ENCODE assay signal across 18 cellular contexts in genomic region chr5:52964138-52964537, GRCh38. TPM values are rescaled to one million over a fixed set of nuclear protein-coding genes. Genes with fewer than 3 reads are reported as not detected.
DNase-seq lines count a peak whose midpoint lies in the region; ATAC-seq and TF ChIP-seq lines count a peak whose summit lies in the region.
"Had no signal": no experiment of that assay in that cellular context is flagged by ENCODE, and none has a peak within 500 bp of the region (broad histone marks: within the 10 kb centered on the region; RNA-seq: fewer than 3 reads in every experiment).

No MANE protein-coding gene starts in this region.

- H3K27me3 ChIP-seq in foreskin keratinocyte: no peaks in the 10 kb centered on the region

- CTCF ChIA-PET in AG04449 (lab: Yijun Ruan, JAX): interaction anchor here (1.0 to 3.7 kb wide), 3 partner anchors 11 to 18 kb away, joined by 3 to 22 read pairs (median 12); no protein-coding TSS in a partner anchor

- H3K27ac ChIP-seq in foreskin keratinocyte: no peak overlapping the region
- H3K27ac ChIP-seq: skin epidermis had no signal

- H3K4me3 ChIP-seq in AG04449 (ENCODE audit: low read depth, low read length): no peak overlapping the region
- H3K4me3 ChIP-seq: skin epidermis had no signal

- peak; percentile 75 for ATAC-seq in SK-N-SH treated with all-trans-retinoic acid at 6 μM for 48 hours
- ATAC-seq in foreskin keratinocyte: peak; percentile 42
- no peak for ATAC-seq in GM18909 (IDR thresholded peaks at IDR 0.05; ENCODE audit: poor library complexity, unreplicated experiment)
- ATAC-seq in activated naive CD4-positive, alpha-beta T cell treated with anti-CD3 and anti-CD28 coated beads, Interleukin-2, amount 50 U/mL, for 72 hours: no peak
- ATAC-seq in HG03045 (IDR thresholded peaks at IDR 0.05; ENCODE audit: unreplicated experiment): no peak

- peaks cover 9 to 11% of the 10 kb centered on the region in 2 donors for H3K36me3 Mint-ChIP-seq in activated naive CD4-positive, alpha-beta T cell treated with anti-CD3 and anti-CD28 coated beads, Interleukin-2, amount 50 U/mL, for 72 hours
- H3K36me3 Mint-ChIP-seq: brain, mesothelial cell of epicardium, type B pancreatic cell had no signal

- DNase-seq in AG04449 (ENCODE audit: low read depth, low spot score): no peak
- DNase-seq in HT-29 (ENCODE audit: low spot score): peak; percentile 58
- peak in 1 of 2 donors; percentile 78 for DNase-seq in foreskin keratinocyte
- no peak for DNase-seq in activated CD4-positive, CD25-positive, alpha-beta regulatory T cell (lab: John Stamatoyannopoulos, UW)
- no peak for DNase-seq in activated naive CD4-positive, alpha-beta T cell treated with anti-CD3 and anti-CD28 coated beads, Interleukin-2, amount 50 U/mL, for 72 hours (ENCODE audit: low spot score in 2 of 2)
- DNase-seq: activated CD4-positive, CD25-positive, alpha-beta regulatory T cell treated with anti-CD3 and anti-CD28 coated beads, Interleukin-2, amount 50 U/mL, for 72 hours; activated CD8-positive, alpha-beta memory T cell treated with anti-CD3 and anti-CD28 coated beads, Interleukin-2, amount 50 U/mL, for 4 hours; activated naive CD4-positive, alpha-beta T cell treated with anti-CD3 and anti-CD28 coated beads for 36 hours; Karpas-422; NCI-H1694 treated with DMSO at 0.1 percent for 48 hours; T-helper 1 cell had no signal

- peaks cover 9 to 11% of the 10 kb centered on the region in 2 donors for H3K9me3 Mint-ChIP-seq in activated naive CD4-positive, alpha-beta T cell treated with anti-CD3 and anti-CD28 coated beads, Interleukin-2, amount 50 U/mL, for 72 hours

- no peak overlapping the region for H3K27ac Mint-ChIP-seq in activated naive CD4-positive, alpha-beta T cell treated with anti-CD3 and anti-CD28 coated beads, Interleukin-2, amount 50 U/mL, for 72 hours
- H3K27ac Mint-ChIP-seq: activated naive CD4-positive, alpha-beta T cell treated with anti-CD3 and anti-CD28 coated beads for 36 hours; brain; mesothelial cell of epicardium; type B pancreatic cell had no signal

- POLR2A ChIA-PET in AG04449 (lab: Yijun Ruan, JAX): no interaction called here

- TF ChIP-seq CTCF in AG04449 (IDR thresholded peaks at IDR 0.05; ENCODE audit: insufficient read depth, low read length, missing control alignments): peak; percentile 7
- TF ChIP-seq CTCF in foreskin keratinocyte (conservative IDR thresholded peaks at IDR 0.05): peak; percentile 52

- peaks cover 24% of the 10 kb centered on the region for H3K4me1 ChIP-seq in foreskin keratinocyte

TF ChIP-seq in SK-N-SH treated with all-trans-retinoic acid at 6 μM for 48 hours, 23 proteins besides CTCF, POLR2A, EP300 and RAD21:
- TF ChIP-seq, protein P1, sequence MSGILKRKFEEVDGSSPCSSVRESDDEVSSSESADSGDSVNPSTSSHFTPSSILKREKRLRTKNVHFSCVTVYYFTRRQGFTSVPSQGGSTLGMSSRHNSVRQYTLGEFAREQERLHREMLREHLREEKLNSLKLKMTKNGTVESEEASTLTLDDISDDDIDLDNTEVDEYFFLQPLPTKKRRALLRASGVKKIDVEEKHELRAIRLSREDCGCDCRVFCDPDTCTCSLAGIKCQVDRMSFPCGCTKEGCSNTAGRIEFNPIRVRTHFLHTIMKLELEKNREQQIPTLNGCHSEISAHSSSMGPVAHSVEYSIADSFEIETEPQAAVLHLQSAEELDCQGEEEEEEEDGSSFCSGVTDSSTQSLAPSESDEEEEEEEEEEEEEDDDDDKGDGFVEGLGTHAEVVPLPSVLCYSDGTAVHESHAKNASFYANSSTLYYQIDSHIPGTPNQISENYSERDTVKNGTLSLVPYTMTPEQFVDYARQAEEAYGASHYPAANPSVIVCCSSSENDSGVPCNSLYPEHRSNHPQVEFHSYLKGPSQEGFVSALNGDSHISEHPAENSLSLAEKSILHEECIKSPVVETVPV (CRISPR knock-in tag; IDR thresholded peaks at IDR 0.05): no peak
- TF ChIP-seq TCF4 (CRISPR knock-in tag; IDR thresholded peaks at IDR 0.05; ENCODE audit: borderline replicate concordance) (no peak), ZNF70 (CRISPR knock-in tag; IDR thresholded peaks at IDR 0.05) (no peak), OSR1 (CRISPR knock-in tag; IDR thresholded peaks at IDR 0.05) (no peak), ZFP3 (CRISPR knock-in tag; IDR thresholded peaks at IDR 0.05) (no peak), RARB (CRISPR knock-in tag; IDR thresholded peaks at IDR 0.05) (no peak), PATZ1 (CRISPR knock-in tag; IDR thresholded peaks at IDR 0.05; ENCODE audit: borderline replicate concordance) (no peak), CSDC2 (CRISPR knock-in tag; IDR thresholded peaks at IDR 0.05) (no peak), TOX (CRISPR knock-in tag; IDR thresholded peaks at IDR 0.05; ENCODE audit: borderline replicate concordance) (no peak), CREB5 (CRISPR knock-in tag; IDR thresholded peaks at IDR 0.05; ENCODE audit: low read depth) (no peak), ZNF565 (CRISPR knock-in tag; conservative IDR thresholded peaks at IDR 0.05; ENCODE audit: low read depth) (no peak), SNAI2 (CRISPR knock-in tag; IDR thresholded peaks at IDR 0.05) (no peak), ZC3H10 (CRISPR knock-in tag; IDR thresholded peaks at IDR 0.05) (no peak), ZFP30 (CRISPR knock-in tag; IDR thresholded peaks at IDR 0.05) (no peak)
- TF ChIP-seq, protein P2, sequence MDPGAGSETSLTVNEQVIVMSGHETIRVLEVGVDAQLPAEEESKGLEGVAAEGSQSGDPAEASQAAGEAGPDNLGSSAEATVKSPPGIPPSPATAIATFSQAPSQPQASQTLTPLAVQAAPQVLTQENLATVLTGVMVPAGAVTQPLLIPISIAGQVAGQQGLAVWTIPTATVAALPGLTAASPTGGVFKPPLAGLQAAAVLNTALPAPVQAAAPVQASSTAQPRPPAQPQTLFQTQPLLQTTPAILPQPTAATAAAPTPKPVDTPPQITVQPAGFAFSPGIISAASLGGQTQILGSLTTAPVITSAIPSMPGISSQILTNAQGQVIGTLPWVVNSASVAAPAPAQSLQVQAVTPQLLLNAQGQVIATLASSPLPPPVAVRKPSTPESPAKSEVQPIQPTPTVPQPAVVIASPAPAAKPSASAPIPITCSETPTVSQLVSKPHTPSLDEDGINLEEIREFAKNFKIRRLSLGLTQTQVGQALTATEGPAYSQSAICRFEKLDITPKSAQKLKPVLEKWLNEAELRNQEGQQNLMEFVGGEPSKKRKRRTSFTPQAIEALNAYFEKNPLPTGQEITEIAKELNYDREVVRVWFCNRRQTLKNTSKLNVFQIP (CRISPR knock-in tag; IDR thresholded peaks at IDR 0.05; ENCODE audit: borderline replicate concordance, low read depth): no peak

RNA-seq across cellular contexts. Expression of gene ITGA2, which starts 25.0 kb away (rescaled TPM):
- 10.6 and 11.6 TPM in 2 replicates for total RNA-seq in HT-29 (2014; rRNA removed; shearing (Covaris generic))
- total RNA-seq in foreskin keratinocyte: 78.7 and 140 TPM in 2 replicates
- 9.1 and 14.7 TPM in 2 replicates for polyA plus RNA-seq in foreskin keratinocyte
- 1 to 10 TPM in 1 of 2 donors, under 1 TPM in 1; 0.77 to 3.1 TPM for total RNA-seq in activated naive CD4-positive, alpha-beta T cell treated with anti-CD3 and anti-CD28 coated beads, Interleukin-2, amount 50 U/mL, for 72 hours

Comparison
In these comparisons a context has a peak if more than half of its experiments do, and no peak if none do; other contexts are left out.
1. ATAC-seq: peak in SK-N-SH treated with all-trans-retinoic acid at 6 μM for 48 hours (single experiment) and foreskin keratinocyte (single experiment); none in GM18909 (single experiment), activated naive CD4-positive, alpha-beta T cell treated with anti-CD3 and anti-CD28 coated beads, Interleukin-2, amount 50 U/mL, for 72 hours (0 of 2) and HG03045 (single experiment).